Comparison of ENCODE assay signal across 21 cellular contexts in genomic region chr3:78035020-78035660, GRCh38.
DNase-seq lines count a peak whose midpoint lies in the region; ATAC-seq and TF ChIP-seq lines count a peak whose summit lies in the region.
"Had no signal": no experiment of that assay in that cellular context is flagged by ENCODE, and none has a peak within 500 bp of the region (broad histone marks: within the 10 kb centered on the region; RNA-seq: fewer than 3 reads in every experiment).

No MANE protein-coding gene starts in this region.

- no peak overlapping the region for H3K56ac ChIP-seq in H9 (ENCODE audit: insufficient read length, low read depth, low read length)

- no peak for TF ChIP-seq CTCF in H9 (conservative IDR thresholded peaks at IDR 0.05)
- TF ChIP-seq CTCF in osteocyte (IDR thresholded peaks at IDR 0.05): no peak
- TF ChIP-seq CTCF in WERI-Rb-1 (IDR thresholded peaks at IDR 0.05; ENCODE audit: low read depth, low read length): no peak

- H3K23ac ChIP-seq in H9 (ENCODE audit: insufficient read length, low read depth, low read length): no peak overlapping the region
- H3K23ac ChIP-seq in trophoblast cell (ENCODE audit: low read length): no peak overlapping the region

- H3K4me3 Mint-ChIP-seq in H9: no peak overlapping the region
- H3K4me3 Mint-ChIP-seq in osteocyte (ENCODE audit: unreplicated experiment): peak overlapping the region; percentile 28
- no peak overlapping the region for H3K4me3 Mint-ChIP-seq in CD8-positive, alpha-beta memory T cell
- H3K4me3 Mint-ChIP-seq: activated CD8-positive, alpha-beta memory T cell treated with anti-CD3 and anti-CD28 coated beads, Interleukin-2, amount 10 ng/mL, durations not matched to agents 7 days and 5 days had no signal

- no peak overlapping the region for H3K9ac ChIP-seq in H9 (ENCODE audit: extremely low read depth, insufficient read length, low read length)
- no peak overlapping the region for H3K9ac ChIP-seq in trophoblast cell (ENCODE audit: low read length)

- H3K27me3 ChIP-seq in H9 (ENCODE audit: insufficient read depth, low read length): no peaks in the 10 kb centered on the region
- H3K27me3 ChIP-seq in WERI-Rb-1 (ENCODE audit: insufficient read depth, low read depth, severe bottlenecking): no peaks in the 10 kb centered on the region
- no peaks in the 10 kb centered on the region for H3K27me3 ChIP-seq in CD8-positive, alpha-beta memory T cell (ENCODE audit: insufficient read depth, low read length, poor library complexity, severe bottlenecking)
- no peaks in the 10 kb centered on the region for H3K27me3 ChIP-seq in trophoblast cell (ENCODE audit: insufficient read depth, low read length)
- H3K27me3 ChIP-seq: gastroesophageal sphincter, right lobe of liver, testis had no signal

- H3T11ph ChIP-seq in H9 (ENCODE audit: low read length): no peak overlapping the region

- H3K4me2 ChIP-seq in H9 (ENCODE audit: insufficient read depth, insufficient read length, low read length): peak overlapping the region; percentile 16
- H3K4me2 ChIP-seq in trophoblast cell (ENCODE audit: low read length): no peak overlapping the region

- DNase-seq in H9: no peak
- DNase-seq in OCI-M1 (lab: John Stamatoyannopoulos, UW): peak; percentile 32
- peak; percentile 1 for DNase-seq in fibroblast of the conjunctiva (ENCODE audit: low read depth)
- DNase-seq in osteocyte (ENCODE audit: extremely low spot score, unreplicated experiment): no peak
- DNase-seq in WERI-Rb-1: no peak
- DNase-seq in CD8-positive, alpha-beta memory T cell: no peak
- DNase-seq in trophoblast cell: no peak
- DNase-seq: activated CD8-positive, alpha-beta memory T cell treated with anti-CD3 and anti-CD28 coated beads, Interleukin-2, amount 10 ng/mL, durations not matched to agents 7 days and 5 days; activated effector memory CD4-positive, alpha-beta T cell treated with anti-CD3 and anti-CD28 coated beads, Interleukin-2, amount 50 U/mL, for 16 hours; amygdala; DMS79 treated with DMSO at 0.1 percent for 48 hours; MV-4-11; NCI-H2171; right lobe of liver; Right ventricle myocardium superior; stimulated activated CD8-positive, alpha-beta memory T cell treated with anti-CD3 and anti-CD28 coated beads, Interleukin-4, amount 100 ng/mL, for 48 hours; testis had no signal

- H2AFZ ChIP-seq in H9 (ENCODE audit: low read length): no peak overlapping the region
- no peak overlapping the region for H2AFZ ChIP-seq in trophoblast cell (ENCODE audit: insufficient read depth, low read length, poor library complexity)

- no peaks in the 10 kb centered on the region for H3K23me2 ChIP-seq in H9 (ENCODE audit: insufficient read length, low read depth, low read length, poor library complexity, severe bottlenecking)

- H3K4me1 ChIP-seq in H9 (ENCODE audit: insufficient read depth, low read length) (peaks cover 5% of the 10 kb centered on the region; the same call in 1 of the 2 replicates), trophoblast cell (ENCODE audit: control insufficient read depth in 1 of 2, insufficient read depth in 2 of 2, low read length in 2 of 2) (no peaks in the 10 kb centered on the region)
- H3K4me1 ChIP-seq in CD8-positive, alpha-beta memory T cell (ENCODE audit: insufficient read depth, low read length): no peaks in the 10 kb centered on the region
- H3K4me1 ChIP-seq: gastroesophageal sphincter, right lobe of liver, testis had no signal

- no peak overlapping the region for H2BK20ac ChIP-seq in H9 (ENCODE audit: low read depth, low read length, poor library complexity, severe bottlenecking)

- WGBS in H9 (ENCODE audit: extremely low coverage, insufficient read length, low lambda C conversion rate): no CpG with 5 or more reads among the region's 8 CpGs
- WGBS in trophoblast cell (ENCODE audit: extremely low coverage, insufficient coverage, insufficient read length): no CpG with 5 or more reads among the region's 8 CpGs

- H3K27ac Mint-ChIP-seq in H9 (peak overlapping the region in 1 of 3 experiments; percentile 23; a peak in 1 of 7 replicates), osteocyte (ENCODE audit: unreplicated experiment) (no peak overlapping the region)
- no peak overlapping the region for H3K27ac Mint-ChIP-seq in CD8-positive, alpha-beta memory T cell
- H3K27ac Mint-ChIP-seq: activated CD8-positive, alpha-beta memory T cell treated with anti-CD3 and anti-CD28 coated beads, Interleukin-2, amount 10 ng/mL, durations not matched to agents 7 days and 5 days had no signal

- H2AK5ac ChIP-seq in H9 (ENCODE audit: insufficient read length, low read length) (no peak overlapping the region), trophoblast cell (ENCODE audit: low read length) (no peak overlapping the region)

- H3K9me3 Mint-ChIP-seq in H9 (0 out of 5 replicates have a peak, but pooled peaks cover 0 to under 1% of the 10 kb centered on the region in 2 experiments), osteocyte (ENCODE audit: unreplicated experiment) (no peaks in the 10 kb centered on the region)
- H3K9me3 Mint-ChIP-seq in CD8-positive, alpha-beta memory T cell: peaks cover 4 to 27% (median 18%) of the 10 kb centered on the region in 5 donors

- H3K4me3 ChIP-seq in WERI-Rb-1 (ENCODE audit: low read depth, low read length) (no peak overlapping the region), trophoblast cell (ENCODE audit: low read depth, low read length) (no peak overlapping the region)
- H3K4me3 ChIP-seq in CD8-positive, alpha-beta memory T cell (ENCODE audit: low read length): no peak overlapping the region
- H3K4me3 ChIP-seq: gastroesophageal sphincter, lung, right lobe of liver, testis had no signal

- H3K18ac ChIP-seq in H9 (ENCODE audit: insufficient read length, low read depth, low read length): no peak overlapping the region
- H3K18ac ChIP-seq in trophoblast cell (ENCODE audit: low read length): no peak overlapping the region

- no peak overlapping the region for H4K5ac ChIP-seq in H9 (ENCODE audit: insufficient read length, low read depth, low read length)

- no peak overlapping the region for H2BK15ac ChIP-seq in H9 (ENCODE audit: low read depth, low read length)

- H2BK120ac ChIP-seq in H9 (ENCODE audit: low read depth, low read length, poor library complexity, severe bottlenecking) (no peak overlapping the region), trophoblast cell (ENCODE audit: insufficient read depth, low read length, poor library complexity) (no peak overlapping the region)

- H4K12ac ChIP-seq in trophoblast cell (ENCODE audit: low read depth, low read length): no peak overlapping the region

- CTCF ChIA-PET in CD8-positive, alpha-beta memory T cell (lab: Charles Lee): no interaction called here

- no peaks in the 10 kb centered on the region for H3K79me1 ChIP-seq in H9 (ENCODE audit: insufficient read depth, low read depth, low read length, poor library complexity, severe bottlenecking)
- no peaks in the 10 kb centered on the region for H3K79me1 ChIP-seq in trophoblast cell (ENCODE audit: low read length)

- H2BK12ac ChIP-seq in H9 (ENCODE audit: insufficient read length, low read depth, low read length) (no peak overlapping the region), trophoblast cell (ENCODE audit: low read length) (no peak overlapping the region)

- H2BK5ac ChIP-seq in H9 (ENCODE audit: insufficient read length, low read length) (no peak overlapping the region), trophoblast cell (ENCODE audit: low read depth, low read length, poor library complexity) (no peak overlapping the region)

- no peak for ATAC-seq in HG03108 (IDR thresholded peaks at IDR 0.05; ENCODE audit: unreplicated experiment)
- ATAC-seq: activated CD8-positive, alpha-beta memory T cell treated with anti-CD3 and anti-CD28 coated beads, Interleukin-2, amount 10 ng/mL, durations not matched to agents 7 days and 5 days; gastroesophageal sphincter; right lobe of liver had no signal

- no peak overlapping the region for H4K91ac ChIP-seq in H9 (ENCODE audit: insufficient read length, low read depth, low read length)
- H4K91ac ChIP-seq in trophoblast cell (ENCODE audit: low read depth, low read length): no peak overlapping the region

- no peaks in the 10 kb centered on the region for H4K20me1 ChIP-seq in H9 (ENCODE audit: control insufficient read depth, insufficient read depth, insufficient read length)

- POLR2A ChIA-PET in CD8-positive, alpha-beta memory T cell (lab: Charles Lee): no interaction called here

- H3K27me3 Mint-ChIP-seq in H9 (ENCODE audit: low read depth) (no peaks in the 10 kb centered on the region), osteocyte (ENCODE audit: unreplicated experiment) (peaks cover 28% of the 10 kb centered on the region)
- no peaks in the 10 kb centered on the region for H3K27me3 Mint-ChIP-seq in CD8-positive, alpha-beta memory T cell
- H3K27me3 Mint-ChIP-seq: activated CD8-positive, alpha-beta memory T cell treated with anti-CD3 and anti-CD28 coated beads, Interleukin-2, amount 10 ng/mL, durations not matched to agents 7 days and 5 days had no signal

- H3K27ac ChIP-seq in H9 (ENCODE audit: insufficient read length, low read depth, low read length) (no peak overlapping the region), WERI-Rb-1 (no peak overlapping the region), trophoblast cell (ENCODE audit: low read depth, low read length) (no peak overlapping the region)
- no peak overlapping the region for H3K27ac ChIP-seq in CD8-positive, alpha-beta memory T cell (ENCODE audit: low read depth, low read length)
- H3K27ac ChIP-seq: C4-2B, gastroesophageal sphincter, right lobe of liver, testis had no signal

- H3K79me2 ChIP-seq in H9 (ENCODE audit: insufficient read depth, low read length): no peaks in the 10 kb centered on the region
- H3K79me2 ChIP-seq in trophoblast cell (ENCODE audit: control insufficient read depth, insufficient read depth, low read length, poor library complexity): no peaks in the 10 kb centered on the region

- H3K4ac ChIP-seq in H9 (ENCODE audit: low read depth, low read length): no peak overlapping the region
- no peak overlapping the region for H3K4ac ChIP-seq in trophoblast cell (ENCODE audit: low read depth, low read length)

- no peaks in the 10 kb centered on the region for H3K36me3 ChIP-seq in WERI-Rb-1
- no peaks in the 10 kb centered on the region for H3K36me3 ChIP-seq in CD8-positive, alpha-beta memory T cell (ENCODE audit: insufficient read depth, low read length)
- H3K36me3 ChIP-seq in trophoblast cell (ENCODE audit: control insufficient read depth in 1 of 2, insufficient read depth in 2 of 2, low read length in 2 of 2): no peaks in the 10 kb centered on the region
- H3K36me3 ChIP-seq: gastroesophageal sphincter, right lobe of liver had no signal

- H3K14ac ChIP-seq in H9 (ENCODE audit: insufficient read depth, low read length) (no peak overlapping the region), trophoblast cell (ENCODE audit: low read length) (no peak overlapping the region)

- H4K8ac ChIP-seq in H9 (replicated peaks; ENCODE audit: insufficient read length, low read depth, low read length) (no peak overlapping the region), trophoblast cell (ENCODE audit: low read depth, low read length) (no peak overlapping the region)

- H3K4me1 Mint-ChIP-seq in H9 (peaks cover 23 to 26% of the 10 kb centered on the region in 2 experiments), osteocyte (ENCODE audit: unreplicated experiment) (peaks cover 8% of the 10 kb centered on the region)
- no peaks in the 10 kb centered on the region for H3K4me1 Mint-ChIP-seq in CD8-positive, alpha-beta memory T cell
- H3K4me1 Mint-ChIP-seq: activated CD8-positive, alpha-beta memory T cell treated with anti-CD3 and anti-CD28 coated beads, Interleukin-2, amount 10 ng/mL, durations not matched to agents 7 days and 5 days had no signal

- no peaks in the 10 kb centered on the region for H3K9me3 ChIP-seq in H9 (ENCODE audit: control insufficient read depth, low read depth, low read length)
- no peaks in the 10 kb centered on the region for H3K9me3 ChIP-seq in WERI-Rb-1 (ENCODE audit: severe bottlenecking)
- H3K9me3 ChIP-seq in CD8-positive, alpha-beta memory T cell (ENCODE audit: low read length): no peaks in the 10 kb centered on the region
- no peaks in the 10 kb centered on the region for H3K9me3 ChIP-seq in trophoblast cell (ENCODE audit: insufficient read depth, low read depth, low read length)
- H3K9me3 ChIP-seq: right lobe of liver, testis had no signal

- H3K36me3 Mint-ChIP-seq in H9 (ENCODE audit: insufficient read depth in 1 of 3, low read depth in 3 of 3): peaks cover 0 to 1% (median 0%) of the 10 kb centered on the region in 3 experiments; a peak in 1 of 7 replicates
- H3K36me3 Mint-ChIP-seq in osteocyte (ENCODE audit: unreplicated experiment): no peaks in the 10 kb centered on the region
- no peaks in the 10 kb centered on the region for H3K36me3 Mint-ChIP-seq in CD8-positive, alpha-beta memory T cell
- H3K36me3 Mint-ChIP-seq: activated CD8-positive, alpha-beta memory T cell treated with anti-CD3 and anti-CD28 coated beads, Interleukin-2, amount 10 ng/mL, durations not matched to agents 7 days and 5 days had no signal

Comparison
In these comparisons a context has a peak if more than half of its experiments do, and no peak if none do; other contexts are left out.
1. DNase-seq: peak in OCI-M1 (single experiment) and fibroblast of the conjunctiva (single experiment); none in H9 (single experiment), osteocyte (single experiment), WERI-Rb-1 (single experiment), CD8-positive, alpha-beta memory T cell (0 of 5) and trophoblast cell (0 of 2).